In genomic region chr20:62045118-62045517, GRCh38 we compare ENCODE assay signal across 23 cellular contexts.
"Had no signal": no experiment of that assay in that cellular context is flagged by ENCODE, and none has a peak within 500 bp of the region (broad histone marks: within the 10 kb centered on the region; RNA-seq: fewer than 3 reads in every experiment).

No MANE protein-coding gene starts in this region.

- H3K27me3 Mint-ChIP-seq: activated naive CD4-positive, alpha-beta T cell treated with anti-CD3 and anti-CD28 coated beads, Interleukin-2, amount 50 U/mL, for 24 hours had no signal

- H3K36me3 Mint-ChIP-seq: natural killer cell; stimulated activated effector memory CD8-positive, alpha-beta T cell treated with anti-CD3 and anti-CD28 coated beads, Interleukin-12 subunit alpha, Interleukin-12 subunit beta, amount 100 ng/mL, for 72 hours had no signal

- H3K4me3 ChIP-seq: body of pancreas, cardiac muscle cell, gastroesophageal sphincter, heart right ventricle, lung, transverse colon, vagina had no signal

- H3K27ac Mint-ChIP-seq: activated CD8-positive, alpha-beta T cell treated with anti-CD3 and anti-CD28 coated beads, Interleukin-2, amount 10 ng/mL, durations not matched to agents 7 days and 5 days; activated naive CD4-positive, alpha-beta T cell treated with anti-CD3 and anti-CD28 coated beads, Interleukin-2, amount 50 U/mL, for 24 hours; endodermal cell; natural killer cell had no signal

- H3K9me3 Mint-ChIP-seq: activated naive CD4-positive, alpha-beta T cell treated with anti-CD3 and anti-CD28 coated beads, Interleukin-2, amount 50 U/mL, for 24 hours; endodermal cell; natural killer cell; stimulated activated effector memory CD8-positive, alpha-beta T cell treated with anti-CD3 and anti-CD28 coated beads, Interleukin-12 subunit alpha, Interleukin-12 subunit beta, amount 100 ng/mL, for 72 hours had no signal

- H3K9ac ChIP-seq: parathyroid adenoma had no signal

- H3K27ac ChIP-seq: body of pancreas, cardiac muscle cell, epithelial cell of prostate, gastroesophageal sphincter, heart right ventricle, parathyroid adenoma, transverse colon, vagina had no signal

- H2AFZ ChIP-seq: parathyroid adenoma had no signal

- H3K9me3 ChIP-seq: body of pancreas, gastroesophageal sphincter, heart right ventricle, transverse colon, vagina had no signal

- H3K27me3 ChIP-seq: body of pancreas, cardiac muscle cell, gastroesophageal sphincter, heart right ventricle, transverse colon, vagina had no signal

- DNase-seq: activated CD4-positive, alpha-beta T cell treated with anti-CD3 and anti-CD28 coated beads, Interleukin-2, amount 50 U/mL, for 1 hour; activated CD4-positive, CD25-positive, alpha-beta regulatory T cell treated with anti-CD3 and anti-CD28 coated beads, Interleukin-2, amount 50 U/mL, for 72 hours; activated CD8-positive, alpha-beta T cell treated with anti-CD3 and anti-CD28 coated beads, Interleukin-2, amount 10 ng/mL, durations not matched to agents 7 days and 5 days; activated gamma-delta T cell treated with Interleukin-2 at 50 U/mL for 16 hours; activated T-cell treated with anti-CD3 and anti-CD28 coated beads, Interleukin-2, amount 50 U/mL, for 1 hour; anterior cingulate cortex; body of pancreas; cortex of kidney; endodermal cell; natural killer cell; stimulated activated CD4-positive, alpha-beta T cell treated with anti-CD3 and anti-CD28 coated beads, Interleukin-1b, Interleukin-23, amount 100 ng/mL, for 48 hours; transverse colon had no signal

- H3K36me3 ChIP-seq: cardiac muscle cell, heart right ventricle, transverse colon, vagina had no signal

- ATAC-seq: activated CD8-positive, alpha-beta T cell treated with anti-CD3 and anti-CD28 coated beads, Interleukin-2, amount 10 ng/mL, durations not matched to agents 7 days and 5 days; body of pancreas; gastroesophageal sphincter; heart right ventricle; natural killer cell; right cardiac atrium; stimulated activated effector memory CD8-positive, alpha-beta T cell treated with anti-CD3 and anti-CD28 coated beads, Interleukin-12 subunit alpha, Interleukin-12 subunit beta, amount 100 ng/mL, for 72 hours had no signal

- FAIRE-seq: keratinocyte had no signal

- H3K4me3 Mint-ChIP-seq: activated CD8-positive, alpha-beta T cell treated with anti-CD3 and anti-CD28 coated beads, Interleukin-2, amount 10 ng/mL, durations not matched to agents 7 days and 5 days; activated naive CD4-positive, alpha-beta T cell treated with anti-CD3 and anti-CD28 coated beads, Interleukin-2, amount 50 U/mL, for 24 hours; endodermal cell; natural killer cell; stimulated activated effector memory CD8-positive, alpha-beta T cell treated with anti-CD3 and anti-CD28 coated beads, Interleukin-12 subunit alpha, Interleukin-12 subunit beta, amount 100 ng/mL, for 72 hours had no signal

- H3K4me1 ChIP-seq: parathyroid adenoma, transverse colon had no signal
